In genomic region chr1:226432586-226433360, GRCh38 we compare ENCODE assay signal across 16 cellular contexts.
"Had no signal": no experiment of that assay in that cellular context is flagged by ENCODE, and none has a peak within 500 bp of the region (broad histone marks: within the 10 kb centered on the region; RNA-seq: fewer than 3 reads in every experiment).

No MANE protein-coding gene starts in this region.

- H3K4me3 Mint-ChIP-seq: activated B cell treated with CpG ODN at 0.5 μM for 24 hours; activated CD4-positive, alpha-beta T cell treated with anti-CD3 and anti-CD28 coated beads, Interleukin-2, amount 10 ng/mL, durations not matched to agents 7 days and 5 days; activated T-cell treated with anti-CD3 and anti-CD28 coated beads, Interleukin-2, amount 50 U/mL, for 4 hours; central memory CD8-positive, alpha-beta T cell; effector memory CD8-positive, alpha-beta T cell; mesothelial cell of epicardium; stimulated activated effector memory CD8-positive, alpha-beta T cell treated with anti-CD3 and anti-CD28 coated beads, Interleukin-12 subunit alpha, Interleukin-12 subunit beta, amount 100 ng/mL, for 72 hours had no signal

- H3K27ac Mint-ChIP-seq: activated B cell treated with CpG ODN at 0.5 μM for 24 hours; activated CD4-positive, alpha-beta T cell treated with anti-CD3 and anti-CD28 coated beads, Interleukin-2, amount 10 ng/mL, durations not matched to agents 7 days and 5 days; activated naive CD4-positive, alpha-beta T cell treated with anti-CD3 and anti-CD28 coated beads, Interleukin-2, amount 50 U/mL, for 72 hours; mesothelial cell of epicardium; stimulated activated effector memory CD8-positive, alpha-beta T cell treated with anti-CD3 and anti-CD28 coated beads, Interleukin-12 subunit alpha, Interleukin-12 subunit beta, amount 100 ng/mL, for 72 hours had no signal

- H3K36me3 ChIP-seq: lower lobe of right lung, tibial nerve had no signal

- H3K36me3 Mint-ChIP-seq: activated naive CD4-positive, alpha-beta T cell treated with anti-CD3 and anti-CD28 coated beads, Interleukin-2, amount 50 U/mL, for 72 hours; mesothelial cell of epicardium; stimulated activated effector memory CD8-positive, alpha-beta T cell treated with anti-CD3 and anti-CD28 coated beads, Interleukin-12 subunit alpha, Interleukin-12 subunit beta, amount 100 ng/mL, for 72 hours had no signal

- ATAC-seq: activated naive CD4-positive, alpha-beta T cell treated with anti-CD3 and anti-CD28 coated beads, Interleukin-2, amount 50 U/mL, for 72 hours; activated T-cell treated with anti-CD3 and anti-CD28 coated beads, Interleukin-2, amount 50 U/mL, for 4 hours; body of pancreas; effector memory CD8-positive, alpha-beta T cell; lower lobe of right lung; right cardiac atrium; stimulated activated effector memory CD8-positive, alpha-beta T cell treated with anti-CD3 and anti-CD28 coated beads, Interleukin-12 subunit alpha, Interleukin-12 subunit beta, amount 100 ng/mL, for 72 hours had no signal

- H3K4me3 ChIP-seq: body of pancreas, lower lobe of right lung, tibial nerve had no signal

- DNase-seq: activated B cell treated with CpG ODN at 0.5 μM for 24 hours; activated CD4-positive, alpha-beta T cell treated with anti-CD3 and anti-CD28 coated beads, Interleukin-2, amount 10 ng/mL, durations not matched to agents 7 days and 5 days; activated effector memory CD4-positive, alpha-beta T cell treated with anti-CD3 and anti-CD28 coated beads, Interleukin-2, amount 50 U/mL, for 16 hours; activated T-cell treated with anti-CD3 and anti-CD28 coated beads, Interleukin-2, amount 50 U/mL, for 4 hours; amniotic stem cell; body of pancreas; effector memory CD8-positive, alpha-beta T cell; hippocampal formation; lower lobe of right lung; nucleus accumbens; right cardiac atrium had no signal

- H3K9me3 ChIP-seq: body of pancreas, lower lobe of right lung, tibial nerve had no signal

- H3K27me3 Mint-ChIP-seq: activated B cell treated with CpG ODN at 0.5 μM for 24 hours; central memory CD8-positive, alpha-beta T cell had no signal

- H3K9me3 Mint-ChIP-seq: activated B cell treated with CpG ODN at 0.5 μM for 24 hours; activated CD4-positive, alpha-beta T cell treated with anti-CD3 and anti-CD28 coated beads, Interleukin-2, amount 10 ng/mL, durations not matched to agents 7 days and 5 days; activated naive CD4-positive, alpha-beta T cell treated with anti-CD3 and anti-CD28 coated beads, Interleukin-2, amount 50 U/mL, for 72 hours; activated T-cell treated with anti-CD3 and anti-CD28 coated beads, Interleukin-2, amount 50 U/mL, for 4 hours; central memory CD8-positive, alpha-beta T cell; effector memory CD8-positive, alpha-beta T cell; stimulated activated effector memory CD8-positive, alpha-beta T cell treated with anti-CD3 and anti-CD28 coated beads, Interleukin-12 subunit alpha, Interleukin-12 subunit beta, amount 100 ng/mL, for 72 hours had no signal

- H3K27ac ChIP-seq: body of pancreas, lower lobe of right lung, tibial nerve had no signal

- H3K27me3 ChIP-seq: body of pancreas, tibial nerve had no signal

- H3K4me1 ChIP-seq: body of pancreas, lower lobe of right lung, tibial nerve had no signal
